10 cellular contexts compared by ENCODE assay signal in genomic region chr13:29435125-29435911, GRCh38.
A peak's percentile ranks its signal among the peaks of the same experiment; 100 is the strongest.
DNase-seq lines count a peak whose midpoint lies in the region; ATAC-seq and TF ChIP-seq lines count a peak whose summit lies in the region.
"Had no signal": no experiment of that assay in that cellular context is flagged by ENCODE, and none has a peak within 500 bp of the region (broad histone marks: within the 10 kb centered on the region; RNA-seq: fewer than 3 reads in every experiment).

No MANE protein-coding gene starts in this region.

- H3K4me3 ChIP-seq in lung: no peak overlapping the region
- no peak overlapping the region for H3K4me3 ChIP-seq in aorta (ENCODE audit: low read length in 2 of 2)
- no peak overlapping the region for H3K4me3 ChIP-seq in neuronal stem cell (ENCODE audit: low read length in 2 of 2)
- no peak overlapping the region for H3K4me3 ChIP-seq in H7 (ENCODE audit: insufficient read depth, low read depth, low read length)

- H3K18ac ChIP-seq in neuronal stem cell (ENCODE audit: low read length): no peak overlapping the region

- H2AK5ac ChIP-seq in neuronal stem cell (ENCODE audit: low read depth, low read length): no peak overlapping the region

- H3K9me3 ChIP-seq in lung (ENCODE audit: control insufficient read depth in 2 of 2, insufficient read depth in 1 of 2, low read length in 1 of 2) (no peaks in the 10 kb centered on the region), aorta (ENCODE audit: control insufficient read depth, low read length) (no peaks in the 10 kb centered on the region), neuronal stem cell (replicated peaks in 1 of 2; ENCODE audit: control insufficient read depth in 2 of 2, insufficient read depth in 1 of 2, low read depth in 1 of 2, low read length in 2 of 2) (no peaks in the 10 kb centered on the region)

- H4K91ac ChIP-seq in neuronal stem cell (ENCODE audit: low read depth, low read length, poor library complexity): no peak overlapping the region

- ATAC-seq in Right ventricle myocardium inferior: peak; percentile 89
- ATAC-seq in lung (ENCODE audit: insufficient read depth, low FRiP score): peak; percentile 9
- peak; percentile 56 for ATAC-seq in aorta (ENCODE audit: low FRiP score)

- no peak for TF ChIP-seq CTCF in lung (IDR thresholded peaks at IDR 0.05; ENCODE audit: control extremely low read depth, extremely low read depth)

- H3K4me2 ChIP-seq in neuronal stem cell (ENCODE audit: insufficient read depth, low read length, poor library complexity, severe bottlenecking): no peak overlapping the region

- no peak for DNase-seq in Right ventricle myocardium inferior (ENCODE audit: missing footprints)
- DNase-seq in cardiac septum (ENCODE audit: low spot score): no peak
- DNase-seq in cerebellar cortex (ENCODE audit: low spot score): peak; percentile 40
- no peak for DNase-seq in lung (ENCODE audit: low spot score)
- DNase-seq in aorta: no peak
- DNase-seq in neuronal stem cell (ENCODE audit: low spot score): no peak
- no peak for DNase-seq in MV-4-11 (lab: John Stamatoyannopoulos, UW)
- DNase-seq in H7: no peak
- DNase-seq: activated CD4-positive, alpha-beta T cell treated with anti-CD3 and anti-CD28 coated beads, Interleukin-2, amount 50 U/mL, for 48 hours had no signal

- H3K4me1 ChIP-seq in lung (ENCODE audit: control insufficient read depth in 2 of 2, insufficient read depth in 2 of 2, low read length in 2 of 2): peaks cover 7 to 17% of the 10 kb centered on the region in 2 donors
- H3K4me1 ChIP-seq in aorta (ENCODE audit: control insufficient read depth in 1 of 2, insufficient read depth in 2 of 2, low read length in 2 of 2): peaks cover 5 to 19% of the 10 kb centered on the region in 2 donors
- no peaks in the 10 kb centered on the region for H3K4me1 ChIP-seq in neuronal stem cell (ENCODE audit: control insufficient read depth in 2 of 2, insufficient read depth in 1 of 2, low read depth in 1 of 2, low read length in 2 of 2)
- H3K4me1 ChIP-seq: parathyroid adenoma had no signal

- no peak overlapping the region for H4K8ac ChIP-seq in neuronal stem cell (ENCODE audit: low read depth, low read length)

- intact Hi-C loops in Right ventricle myocardium inferior (cut with DNase I): loop anchor here (2.0 kb wide), 1 partner anchor 29 kb away; no protein-coding TSS in a partner anchor
- intact Hi-C loops in cardiac septum (cut with DNase I): loop anchor here (2.0 kb wide), 1 partner anchor 29 kb away; no protein-coding TSS in a partner anchor
- intact Hi-C loops in aorta (cut with DNase I): no loop called here

- H2BK5ac ChIP-seq in neuronal stem cell (ENCODE audit: low read length): no peak overlapping the region

- H3K27me3 ChIP-seq in lung (ENCODE audit: control insufficient read depth, insufficient read depth) (peaks cover 3% of the 10 kb centered on the region), aorta (ENCODE audit: control insufficient read depth in 1 of 2, insufficient read depth in 2 of 2, low read length in 1 of 2) (no peaks in the 10 kb centered on the region), neuronal stem cell (ENCODE audit: control insufficient read depth in 3 of 3, insufficient read depth in 3 of 3, low read depth in 1 of 3, low read length in 3 of 3) (peaks cover 0 to 15% (median 0%) of the 10 kb centered on the region in 3 experiments), H7 (ENCODE audit: control insufficient read depth, insufficient read depth, low read length) (no peaks in the 10 kb centered on the region)

- no peaks in the 10 kb centered on the region for H3K36me3 ChIP-seq in lung (ENCODE audit: control insufficient read depth in 2 of 2, insufficient read depth in 2 of 2, low read length in 2 of 2)
- H3K36me3 ChIP-seq in aorta (ENCODE audit: control insufficient read depth in 1 of 2, insufficient read depth in 2 of 2, low read length in 1 of 2): no peaks in the 10 kb centered on the region
- H3K36me3 ChIP-seq in neuronal stem cell (replicated peaks in 1 of 2; ENCODE audit: control insufficient read depth in 2 of 2, insufficient read depth in 2 of 2, low read length in 2 of 2): no peaks in the 10 kb centered on the region
- no peaks in the 10 kb centered on the region for H3K36me3 ChIP-seq in H7 (replicated peaks; ENCODE audit: control insufficient read depth, insufficient read depth, low read length)

- H3K14ac ChIP-seq in neuronal stem cell (ENCODE audit: low read length): no peak overlapping the region

- no peak overlapping the region for H2BK120ac ChIP-seq in neuronal stem cell (ENCODE audit: low read depth, low read length)

- no peak overlapping the region for H3K4ac ChIP-seq in neuronal stem cell (ENCODE audit: low read length)

- WGBS in lung, 2 donors: 66 to 76% methylated on average over 6 of the region's 6 CpGs
- WGBS in aorta, 2 donors: 26 to 30% methylated on average over 6 of the region's 6 CpGs
- WGBS in neuronal stem cell (ENCODE audit: extremely low coverage in 2 of 2, insufficient read length in 2 of 2, insufficient replicate concordance in 1 of 2), 2 donors: no CpG with 5 or more reads among the region's 6 CpGs

- peak overlapping the region; percentile 32 to 90 for H3K27ac ChIP-seq in lung (ENCODE audit: low read depth in 1 of 2, low read length in 1 of 2)
- peak overlapping the region; percentile 95 to 99 for H3K27ac ChIP-seq in aorta (ENCODE audit: low read depth in 1 of 2, low read length in 2 of 2)
- H3K27ac ChIP-seq in neuronal stem cell (replicated peaks; ENCODE audit: low read length): no peak overlapping the region
- H3K27ac ChIP-seq: parathyroid adenoma had no signal

- H3K9ac ChIP-seq in neuronal stem cell (ENCODE audit: low read depth, low read length, poor library complexity): no peak overlapping the region
- H3K9ac ChIP-seq: parathyroid adenoma had no signal

- H3K23ac ChIP-seq in neuronal stem cell (ENCODE audit: low read depth, low read length, poor library complexity): no peak overlapping the region

- H3K79me1 ChIP-seq in neuronal stem cell (ENCODE audit: low read depth, low read length): no peaks in the 10 kb centered on the region

- no peak overlapping the region for H2AFZ ChIP-seq in neuronal stem cell (ENCODE audit: low read length)
- H2AFZ ChIP-seq: parathyroid adenoma had no signal

- H2BK12ac ChIP-seq in neuronal stem cell (ENCODE audit: low read length): no peak overlapping the region

- no peak overlapping the region for H2BK15ac ChIP-seq in neuronal stem cell (ENCODE audit: low read length)

Comparison
In these comparisons a context has a peak if more than half of its experiments do, and no peak if none do; other contexts are left out.
1. ATAC-seq: peak in every context shown above with its lines; median percentile 89 in Right ventricle myocardium inferior; 56 in aorta; 9 in lung.
2. intact Hi-C loops: an anchor here in Right ventricle myocardium inferior (2.0 kb wide) and cardiac septum (2.0 kb wide); none called in aorta.